ENCODE assay signal across 1 cellular context in the genomic region with DNA sequence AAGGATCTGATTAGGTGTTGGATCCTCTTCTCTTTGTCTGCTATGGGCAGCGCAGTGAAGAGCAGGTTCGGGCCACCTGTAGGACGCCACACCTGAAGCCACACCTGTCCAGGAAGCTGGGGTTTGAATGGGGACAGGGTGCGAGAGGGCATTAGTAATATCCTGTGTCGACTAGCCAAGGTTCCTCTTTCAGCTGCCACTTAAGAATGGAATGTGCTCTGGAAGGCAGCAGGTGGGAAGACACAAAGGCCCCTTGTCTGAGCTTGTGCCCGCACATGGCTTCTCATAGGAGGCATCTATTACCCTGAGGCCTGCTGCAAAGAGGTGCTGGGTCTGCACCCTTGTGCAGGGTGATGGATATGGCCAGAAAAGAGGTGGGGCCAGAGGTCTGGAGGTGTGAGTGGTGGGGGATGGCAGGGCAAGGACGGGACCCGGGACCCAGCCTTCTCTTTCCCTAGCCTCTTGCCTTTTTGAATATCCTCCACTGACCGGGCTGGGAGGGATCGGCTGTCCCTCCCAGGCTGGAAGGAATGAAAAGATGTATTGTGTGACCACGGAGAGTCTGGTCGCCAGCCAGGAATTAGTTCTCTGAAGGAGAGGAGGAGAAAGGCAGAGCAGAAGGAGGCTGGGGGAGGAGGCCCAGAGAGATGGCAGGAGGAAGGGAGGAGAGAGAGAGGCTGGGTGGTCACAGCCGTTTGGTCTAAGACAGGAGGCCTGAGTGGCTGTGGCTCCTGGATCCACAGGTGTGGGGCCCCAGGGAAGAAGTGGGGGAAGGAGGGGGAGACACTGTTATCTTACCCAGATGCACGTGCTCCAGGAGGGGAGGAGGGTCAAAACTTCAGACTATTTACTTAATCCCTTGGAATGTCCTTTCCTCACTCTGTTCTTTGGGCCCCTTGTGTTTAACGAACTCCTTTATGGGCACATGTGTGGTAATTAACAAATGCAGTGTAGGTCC.
TF ChIP-seq lines count a peak whose summit lies in the region.

No MANE protein-coding gene starts in this region.

TF ChIP-seq in GM23338, 12 proteins besides CTCF, POLR2A, EP300 and RAD21 (continued from another document):
- TF ChIP-seq, protein P1, sequence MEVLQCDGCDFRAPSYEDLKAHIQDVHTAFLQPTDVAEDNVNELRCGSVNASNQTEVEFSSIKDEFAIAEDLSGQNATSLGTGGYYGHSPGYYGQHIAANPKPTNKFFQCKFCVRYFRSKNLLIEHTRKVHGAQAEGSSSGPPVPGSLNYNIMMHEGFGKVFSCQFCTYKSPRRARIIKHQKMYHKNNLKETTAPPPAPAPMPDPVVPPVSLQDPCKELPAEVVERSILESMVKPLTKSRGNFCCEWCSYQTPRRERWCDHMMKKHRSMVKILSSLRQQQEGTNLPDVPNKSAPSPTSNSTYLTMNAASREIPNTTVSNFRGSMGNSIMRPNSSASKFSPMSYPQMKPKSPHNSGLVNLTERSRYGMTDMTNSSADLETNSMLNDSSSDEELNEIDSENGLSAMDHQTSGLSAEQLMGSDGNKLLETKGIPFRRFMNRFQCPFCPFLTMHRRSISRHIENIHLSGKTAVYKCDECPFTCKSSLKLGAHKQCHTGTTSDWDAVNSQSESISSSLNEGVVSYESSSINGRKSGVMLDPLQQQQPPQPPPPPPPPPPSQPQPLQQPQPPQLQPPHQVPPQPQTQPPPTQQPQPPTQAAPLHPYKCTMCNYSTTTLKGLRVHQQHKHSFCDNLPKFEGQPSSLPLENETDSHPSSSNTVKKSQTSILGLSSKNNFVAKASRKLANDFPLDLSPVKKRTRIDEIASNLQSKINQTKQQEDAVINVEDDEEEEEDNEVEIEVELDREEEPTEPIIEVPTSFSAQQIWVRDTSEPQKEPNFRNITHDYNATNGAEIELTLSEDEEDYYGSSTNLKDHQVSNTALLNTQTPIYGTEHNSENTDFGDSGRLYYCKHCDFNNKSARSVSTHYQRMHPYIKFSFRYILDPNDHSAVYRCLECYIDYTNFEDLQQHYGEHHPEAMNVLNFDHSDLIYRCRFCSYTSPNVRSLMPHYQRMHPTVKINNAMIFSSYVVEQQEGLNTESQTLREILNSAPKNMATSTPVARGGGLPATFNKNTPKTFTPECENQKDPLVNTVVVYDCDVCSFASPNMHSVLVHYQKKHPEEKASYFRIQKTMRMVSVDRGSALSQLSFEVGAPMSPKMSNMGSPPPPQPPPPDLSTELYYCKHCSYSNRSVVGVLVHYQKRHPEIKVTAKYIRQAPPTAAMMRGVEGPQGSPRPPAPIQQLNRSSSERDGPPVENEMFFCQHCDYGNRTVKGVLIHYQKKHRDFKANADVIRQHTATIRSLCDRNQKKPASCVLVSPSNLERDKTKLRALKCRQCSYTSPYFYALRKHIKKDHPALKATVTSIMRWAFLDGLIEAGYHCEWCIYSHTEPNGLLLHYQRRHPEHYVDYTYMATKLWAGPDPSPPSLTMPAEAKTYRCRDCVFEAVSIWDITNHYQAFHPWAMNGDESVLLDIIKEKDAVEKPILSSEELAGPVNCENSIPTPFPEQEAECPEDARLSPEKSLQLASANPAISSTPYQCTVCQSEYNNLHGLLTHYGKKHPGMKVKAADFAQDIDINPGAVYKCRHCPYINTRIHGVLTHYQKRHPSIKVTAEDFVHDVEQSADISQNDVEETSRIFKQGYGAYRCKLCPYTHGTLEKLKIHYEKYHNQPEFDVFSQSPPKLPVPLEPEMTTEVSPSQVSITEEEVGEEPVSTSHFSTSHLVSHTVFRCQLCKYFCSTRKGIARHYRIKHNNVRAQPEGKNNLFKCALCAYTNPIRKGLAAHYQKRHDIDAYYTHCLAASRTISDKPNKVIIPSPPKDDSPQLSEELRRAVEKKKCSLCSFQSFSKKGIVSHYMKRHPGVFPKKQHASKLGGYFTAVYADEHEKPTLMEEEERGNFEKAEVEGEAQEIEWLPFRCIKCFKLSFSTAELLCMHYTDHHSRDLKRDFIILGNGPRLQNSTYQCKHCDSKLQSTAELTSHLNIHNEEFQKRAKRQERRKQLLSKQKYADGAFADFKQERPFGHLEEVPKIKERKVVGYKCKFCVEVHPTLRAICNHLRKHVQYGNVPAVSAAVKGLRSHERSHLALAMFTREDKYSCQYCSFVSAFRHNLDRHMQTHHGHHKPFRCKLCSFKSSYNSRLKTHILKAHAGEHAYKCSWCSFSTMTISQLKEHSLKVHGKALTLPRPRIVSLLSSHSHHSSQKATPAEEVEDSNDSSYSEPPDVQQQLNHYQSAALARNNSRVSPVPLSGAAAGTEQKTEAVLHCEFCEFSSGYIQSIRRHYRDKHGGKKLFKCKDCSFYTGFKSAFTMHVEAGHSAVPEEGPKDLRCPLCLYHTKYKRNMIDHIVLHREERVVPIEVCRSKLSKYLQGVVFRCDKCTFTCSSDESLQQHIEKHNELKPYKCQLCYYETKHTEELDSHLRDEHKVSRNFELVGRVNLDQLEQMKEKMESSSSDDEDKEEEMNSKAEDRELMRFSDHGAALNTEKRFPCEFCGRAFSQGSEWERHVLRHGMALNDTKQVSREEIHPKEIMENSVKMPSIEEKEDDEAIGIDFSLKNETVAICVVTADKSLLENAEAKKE (CRISPR knock-in tag; IDR thresholded peaks at IDR 0.05), result no peak
- TF ChIP-seq ZNF331 (CRISPR knock-in tag; IDR thresholded peaks at IDR 0.05; ENCODE audit: low read depth) (no peak), ZNF114 (CRISPR knock-in tag; IDR thresholded peaks at IDR 0.05) (no peak), EZH2phosphoT487 (IDR thresholded peaks at IDR 0.05; ENCODE audit: unreplicated experiment) (no peak), POLR2AphosphoS5 (IDR thresholded peaks at IDR 0.05; ENCODE audit: low read depth) (no peak), STAT1 (IDR thresholded peaks at IDR 0.05; ENCODE audit: unreplicated experiment) (no peak), JUNB (IDR thresholded peaks at IDR 0.05; ENCODE audit: unreplicated experiment) (no peak)
- TF ChIP-seq, protein P2, sequence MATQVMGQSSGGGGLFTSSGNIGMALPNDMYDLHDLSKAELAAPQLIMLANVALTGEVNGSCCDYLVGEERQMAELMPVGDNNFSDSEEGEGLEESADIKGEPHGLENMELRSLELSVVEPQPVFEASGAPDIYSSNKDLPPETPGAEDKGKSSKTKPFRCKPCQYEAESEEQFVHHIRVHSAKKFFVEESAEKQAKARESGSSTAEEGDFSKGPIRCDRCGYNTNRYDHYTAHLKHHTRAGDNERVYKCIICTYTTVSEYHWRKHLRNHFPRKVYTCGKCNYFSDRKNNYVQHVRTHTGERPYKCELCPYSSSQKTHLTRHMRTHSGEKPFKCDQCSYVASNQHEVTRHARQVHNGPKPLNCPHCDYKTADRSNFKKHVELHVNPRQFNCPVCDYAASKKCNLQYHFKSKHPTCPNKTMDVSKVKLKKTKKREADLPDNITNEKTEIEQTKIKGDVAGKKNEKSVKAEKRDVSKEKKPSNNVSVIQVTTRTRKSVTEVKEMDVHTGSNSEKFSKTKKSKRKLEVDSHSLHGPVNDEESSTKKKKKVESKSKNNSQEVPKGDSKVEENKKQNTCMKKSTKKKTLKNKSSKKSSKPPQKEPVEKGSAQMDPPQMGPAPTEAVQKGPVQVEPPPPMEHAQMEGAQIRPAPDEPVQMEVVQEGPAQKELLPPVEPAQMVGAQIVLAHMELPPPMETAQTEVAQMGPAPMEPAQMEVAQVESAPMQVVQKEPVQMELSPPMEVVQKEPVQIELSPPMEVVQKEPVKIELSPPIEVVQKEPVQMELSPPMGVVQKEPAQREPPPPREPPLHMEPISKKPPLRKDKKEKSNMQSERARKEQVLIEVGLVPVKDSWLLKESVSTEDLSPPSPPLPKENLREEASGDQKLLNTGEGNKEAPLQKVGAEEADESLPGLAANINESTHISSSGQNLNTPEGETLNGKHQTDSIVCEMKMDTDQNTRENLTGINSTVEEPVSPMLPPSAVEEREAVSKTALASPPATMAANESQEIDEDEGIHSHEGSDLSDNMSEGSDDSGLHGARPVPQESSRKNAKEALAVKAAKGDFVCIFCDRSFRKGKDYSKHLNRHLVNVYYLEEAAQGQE (IDR thresholded peaks at IDR 0.05; ENCODE audit: unreplicated experiment), result no peak
- TF ChIP-seq, protein P3, sequence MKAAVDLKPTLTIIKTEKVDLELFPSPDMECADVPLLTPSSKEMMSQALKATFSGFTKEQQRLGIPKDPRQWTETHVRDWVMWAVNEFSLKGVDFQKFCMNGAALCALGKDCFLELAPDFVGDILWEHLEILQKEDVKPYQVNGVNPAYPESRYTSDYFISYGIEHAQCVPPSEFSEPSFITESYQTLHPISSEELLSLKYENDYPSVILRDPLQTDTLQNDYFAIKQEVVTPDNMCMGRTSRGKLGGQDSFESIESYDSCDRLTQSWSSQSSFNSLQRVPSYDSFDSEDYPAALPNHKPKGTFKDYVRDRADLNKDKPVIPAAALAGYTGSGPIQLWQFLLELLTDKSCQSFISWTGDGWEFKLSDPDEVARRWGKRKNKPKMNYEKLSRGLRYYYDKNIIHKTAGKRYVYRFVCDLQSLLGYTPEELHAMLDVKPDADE (IDR thresholded peaks at IDR 0.05), result no peak
